8 cellular contexts compared by ENCODE assay signal in genomic region chr17:55089955-55090573, GRCh38.
DNase-seq lines count a peak whose midpoint lies in the region; ATAC-seq and TF ChIP-seq lines count a peak whose summit lies in the region.

No MANE protein-coding gene starts in this region.

- peaks cover 5% of the 10 kb centered on the region; the same call in 1 of the 2 replicates for H3K36me3 Mint-ChIP-seq in HFFc6 (ENCODE audit: low read depth)

- no peak overlapping the region for H3K9ac ChIP-seq in colonic mucosa (ENCODE audit: low read depth in 2 of 2, low read length in 2 of 2)

- H3K4me1 Mint-ChIP-seq in HFFc6 (ENCODE audit: low read depth): peaks cover 28% of the 10 kb centered on the region

- no peaks in the 10 kb centered on the region for H3K9me3 ChIP-seq in colonic mucosa

- no peak overlapping the region for H3K27ac Mint-ChIP-seq in HFFc6

- DNase-seq in NK-92 treated with Interleukin-12 subunit alpha and Interleukin-12 subunit beta, amount 100 ng/mL, for 24 hours (lab: John Stamatoyannopoulos, UW): peak; percentile 5
- DNase-seq in NK-92 (lab: John Stamatoyannopoulos, UW; ENCODE audit: unreplicated experiment) (no peak), NCI-H510A (lab: John Stamatoyannopoulos, UW) (peak; percentile 41), amniotic epithelial cell (ENCODE audit: low read depth) (peak; percentile 8), colonic mucosa (no peak), HFFc6 (no peak)
- peak; percentile 9 to 11 for DNase-seq in stimulated activated CD4-positive, alpha-beta T cell treated with anti-CD3 and anti-CD28 coated beads, Interleukin-1b, Interleukin-23, amount 100 ng/mL, for 4 hours (ENCODE audit: low read depth in 2 of 2)

- H3K36me3 ChIP-seq in colonic mucosa: no peaks in the 10 kb centered on the region

- H3K4me3 ChIP-seq in colonic mucosa: no peak overlapping the region

- no peaks in the 10 kb centered on the region for H3K27me3 Mint-ChIP-seq in HFFc6 (ENCODE audit: insufficient read depth)

- TF ChIP-seq CTCF in colonic mucosa (IDR thresholded peaks at IDR 0.05): no peak
- TF ChIP-seq CTCF in HFFc6 (IDR thresholded peaks at IDR 0.05): no peak

- no peaks in the 10 kb centered on the region for H3K9me3 Mint-ChIP-seq in HFFc6

- H3K27me3 ChIP-seq in colonic mucosa: no peaks in the 10 kb centered on the region

- no peak overlapping the region for H3K4me3 Mint-ChIP-seq in HFFc6

- ATAC-seq in HG02840 (IDR thresholded peaks at IDR 0.05; ENCODE audit: low FRiP score, unreplicated experiment): peak; percentile 93

- H3K27ac ChIP-seq in colonic mucosa: no peak overlapping the region

- no peaks in the 10 kb centered on the region for H3K4me1 ChIP-seq in colonic mucosa

- intact Hi-C loops in colonic mucosa (cut with DNase I): no loop called here

Comparison
In these comparisons a context has a peak if more than half of its experiments do, and no peak if none do; other contexts are left out.
1. DNase-seq: peak in NK-92 treated with Interleukin-12 subunit alpha and Interleukin-12 subunit beta, amount 100 ng/mL, for 24 hours (single experiment), NCI-H510A (single experiment), amniotic epithelial cell (single experiment) and stimulated activated CD4-positive, alpha-beta T cell treated with anti-CD3 and anti-CD28 coated beads, Interleukin-1b, Interleukin-23, amount 100 ng/mL, for 4 hours (2 of 2); none in NK-92 (single experiment), colonic mucosa (single experiment) and HFFc6 (single experiment).